Comparison of ENCODE assay signal across 37 cellular contexts in the genomic region with DNA sequence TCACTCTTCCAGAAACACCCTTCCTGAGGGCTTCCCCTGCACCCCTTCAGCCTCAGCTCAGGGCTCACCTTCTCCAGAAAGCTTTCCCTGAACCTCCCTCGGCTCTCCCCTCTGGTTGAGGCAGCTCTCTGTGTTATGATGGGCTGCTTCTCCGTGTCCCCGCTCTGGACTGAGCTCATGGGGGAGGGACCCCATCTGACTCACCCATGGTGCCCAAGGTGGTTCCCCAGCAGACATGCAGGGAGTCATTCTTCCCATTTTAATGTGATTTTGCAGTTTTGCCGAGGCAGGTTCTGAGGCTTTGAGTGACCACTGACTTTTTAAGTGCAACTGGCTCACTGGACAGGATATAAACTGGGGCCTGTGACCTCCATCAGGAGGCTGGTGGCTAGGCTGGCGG.
"Had no signal": no experiment of that assay in that cellular context is flagged by ENCODE, and none has a peak within 500 bp of the region (broad histone marks: within the 10 kb centered on the region; RNA-seq: fewer than 3 reads in every experiment).

No MANE protein-coding gene starts in this region.

- H3K4me3 ChIP-seq: ascending aorta, cardiac muscle cell had no signal

- H3K27ac Mint-ChIP-seq: activated CD4-positive, alpha-beta memory T cell treated with anti-CD3 and anti-CD28 coated beads, Interleukin-2, amount 10 ng/mL, durations not matched to agents 7 days and 5 days; activated CD4-positive, alpha-beta T cell treated with anti-CD3 and anti-CD28 coated beads for 36 hours; activated CD4-positive, alpha-beta T cell treated with anti-CD3 and anti-CD28 coated beads, Interleukin-2, amount 10 ng/mL, durations not matched to agents 7 days and 5 days; activated CD8-positive, alpha-beta memory T cell treated with anti-CD3 and anti-CD28 coated beads, Interleukin-2, amount 10 ng/mL, durations not matched to agents 7 days and 5 days; activated CD8-positive, alpha-beta T cell treated with anti-CD3 and anti-CD28 coated beads, Interleukin-2, amount 10 ng/mL, durations not matched to agents 7 days and 5 days; activated naive CD4-positive, alpha-beta T cell treated with anti-CD3 and anti-CD28 coated beads, Interleukin-2, amount 10 ng/mL, durations not matched to agents 7 days and 5 days; activated naive CD4-positive, alpha-beta T cell treated with anti-CD3 and anti-CD28 coated beads, Interleukin-2, amount 50 U/mL, for 24 hours; activated naive CD8-positive, alpha-beta T cell; activated naive CD8-positive, alpha-beta T cell treated with anti-CD3 and anti-CD28 coated beads, Interleukin-2, amount 10 ng/mL, durations not matched to agents 7 days and 5 days; activated naive CD8-positive, alpha-beta T cell treated with anti-CD3 and anti-CD28 coated beads, Interleukin-2, amount 50 U/mL, for 24 hours; activated T-cell treated with anti-CD3 and anti-CD28 coated beads, Interleukin-2, amount 50 U/mL, for 24 hours; activated T-helper 2 cell treated with anti-CD3 and anti-CD28 coated beads, Interferon-gamma antibody, Interleukin-2, Interleukin-4, amounts not matched to agents 10 μg/mL and 5 μg/mL and 100 μg/mL, durations not matched to agents 14 hours and 24 hours and 36 hours; brain; T-helper 1 cell treated with Interleukin-12 subunit alpha and Interleukin-12 subunit beta and Interleukin-4 antibody, amounts not matched to agents 30 μg/mL and 1 μg/mL, for 36 hours; T-helper 2 cell treated with Interferon-gamma antibody and Interleukin-4, amounts not matched to agents 5 μg/mL and 100 μg/mL, for 36 hours; WTC11 had no signal

- H3K27me3 ChIP-seq: ascending aorta, cardiac muscle cell had no signal

- H3K36me3 Mint-ChIP-seq: activated CD8-positive, alpha-beta memory T cell treated with anti-CD3 and anti-CD28 coated beads, Interleukin-2, amount 10 ng/mL, durations not matched to agents 7 days and 5 days; activated naive CD4-positive, alpha-beta T cell treated with anti-CD3 and anti-CD28 coated beads, Interleukin-2, amount 10 ng/mL, durations not matched to agents 7 days and 5 days; activated naive CD4-positive, alpha-beta T cell treated with anti-CD3 and anti-CD28 coated beads, Interleukin-2, amount 50 U/mL, for 24 hours; activated naive CD8-positive, alpha-beta T cell; activated naive CD8-positive, alpha-beta T cell treated with anti-CD3 and anti-CD28 coated beads, Interleukin-2, amount 10 ng/mL, durations not matched to agents 7 days and 5 days; brain had no signal

- ATAC-seq: activated CD4-positive, alpha-beta T cell treated with anti-CD3 and anti-CD28 coated beads for 36 hours; activated CD4-positive, CD25-positive, alpha-beta regulatory T cell treated with anti-CD3 and anti-CD28 coated beads, Interleukin-2, amount 50 U/mL, for 24 hours; activated CD8-positive, alpha-beta memory T cell treated with anti-CD3 and anti-CD28 coated beads, Interleukin-2, amount 10 ng/mL, durations not matched to agents 7 days and 5 days; activated CD8-positive, alpha-beta T cell treated with anti-CD3 and anti-CD28 coated beads, Interleukin-2, amount 10 ng/mL, durations not matched to agents 7 days and 5 days; activated naive CD8-positive, alpha-beta T cell treated with anti-CD3 and anti-CD28 coated beads, Interleukin-2, amount 50 U/mL, for 24 hours; WTC11 had no signal

- DNase-seq: activated CD4-positive, alpha-beta memory T cell treated with anti-CD3 and anti-CD28 coated beads, Interleukin-2, amount 10 ng/mL, durations not matched to agents 7 days and 5 days; activated CD4-positive, alpha-beta T cell treated with anti-CD3 and anti-CD28 coated beads for 1 hour; activated CD4-positive, alpha-beta T cell treated with anti-CD3 and anti-CD28 coated beads for 36 hours; activated CD4-positive, alpha-beta T cell treated with anti-CD3 and anti-CD28 coated beads for 48 hours; activated CD4-positive, alpha-beta T cell treated with anti-CD3 and anti-CD28 coated beads, Interleukin-2, amount 10 ng/mL, durations not matched to agents 7 days and 5 days; activated CD4-positive, alpha-beta T cell treated with anti-CD3 and anti-CD28 coated beads, Interleukin-2, amount 50 U/mL, for 48 hours; activated CD4-positive, CD25-positive, alpha-beta regulatory T cell; activated CD8-positive, alpha-beta memory T cell treated with anti-CD3 and anti-CD28 coated beads for 24 hours; activated CD8-positive, alpha-beta memory T cell treated with anti-CD3 and anti-CD28 coated beads, Interleukin-2, amount 10 ng/mL, durations not matched to agents 7 days and 5 days; activated CD8-positive, alpha-beta memory T cell treated with anti-CD3 and anti-CD28 coated beads, Interleukin-2, amount 50 U/mL, for 48 hours; activated CD8-positive, alpha-beta T cell treated with anti-CD3 and anti-CD28 coated beads, Interleukin-2, amount 10 ng/mL, durations not matched to agents 7 days and 5 days; activated effector memory CD4-positive, alpha-beta T cell treated with Interleukin-2 at 50 U/mL for 16 hours; activated gamma-delta T cell; activated naive CD4-positive, alpha-beta T cell treated with anti-CD3 and anti-CD28 coated beads, Interleukin-2, amount 10 ng/mL, durations not matched to agents 7 days and 5 days; activated naive CD4-positive, alpha-beta T cell treated with Interleukin-2 at 50 U/mL for 16 hours; activated naive CD8-positive, alpha-beta T cell treated with anti-CD3 and anti-CD28 coated beads, Interleukin-2, amount 10 ng/mL, durations not matched to agents 7 days and 5 days; activated naive CD8-positive, alpha-beta T cell treated with anti-CD3 and anti-CD28 coated beads, Interleukin-2, amount 50 U/mL, for 24 hours; activated T-cell treated with anti-CD3 and anti-CD28 coated beads, Interleukin-2, amount 50 U/mL, for 24 hours; activated T-cell treated with anti-CD3 and anti-CD28 coated beads, Interleukin-2, amount 50 U/mL, for 48 hours; amygdala; anterior cingulate cortex; central memory CD4-positive, alpha-beta T cell; SW 1271; T-helper 1 cell; T-helper 2 cell; T-helper 9 cell; WERI-Rb-1 had no signal

- H3K27ac ChIP-seq: ascending aorta, cardiac muscle cell, WERI-Rb-1 had no signal

- H3K36me3 ChIP-seq: ascending aorta, cardiac muscle cell, WERI-Rb-1 had no signal

- H3K9me3 Mint-ChIP-seq: activated CD4-positive, alpha-beta T cell treated with anti-CD3 and anti-CD28 coated beads, Interleukin-2, amount 10 ng/mL, durations not matched to agents 7 days and 5 days; activated naive CD4-positive, alpha-beta T cell treated with anti-CD3 and anti-CD28 coated beads, Interleukin-2, amount 50 U/mL, for 24 hours; activated naive CD8-positive, alpha-beta T cell treated with anti-CD3 and anti-CD28 coated beads, Interleukin-2, amount 50 U/mL, for 24 hours; activated T-cell treated with anti-CD3 and anti-CD28 coated beads, Interleukin-2, amount 50 U/mL, for 24 hours; T-helper 1 cell treated with Interleukin-12 subunit alpha and Interleukin-12 subunit beta and Interleukin-4 antibody, amounts not matched to agents 30 μg/mL and 1 μg/mL, for 36 hours had no signal

- H3K4me1 Mint-ChIP-seq: activated CD4-positive, alpha-beta memory T cell treated with anti-CD3 and anti-CD28 coated beads, Interleukin-2, amount 10 ng/mL, durations not matched to agents 7 days and 5 days; activated CD4-positive, alpha-beta T cell treated with anti-CD3 and anti-CD28 coated beads for 36 hours; activated CD4-positive, alpha-beta T cell treated with anti-CD3 and anti-CD28 coated beads, Interleukin-2, amount 10 ng/mL, durations not matched to agents 7 days and 5 days; activated CD8-positive, alpha-beta memory T cell treated with anti-CD3 and anti-CD28 coated beads, Interleukin-2, amount 10 ng/mL, durations not matched to agents 7 days and 5 days; activated naive CD4-positive, alpha-beta T cell treated with anti-CD3 and anti-CD28 coated beads, Interleukin-2, amount 10 ng/mL, durations not matched to agents 7 days and 5 days; activated naive CD4-positive, alpha-beta T cell treated with anti-CD3 and anti-CD28 coated beads, Interleukin-2, amount 50 U/mL, for 24 hours; activated naive CD8-positive, alpha-beta T cell treated with anti-CD3 and anti-CD28 coated beads, Interleukin-2, amount 10 ng/mL, durations not matched to agents 7 days and 5 days; activated naive CD8-positive, alpha-beta T cell treated with anti-CD3 and anti-CD28 coated beads, Interleukin-2, amount 50 U/mL, for 24 hours; brain; WTC11 had no signal

- H3K4me1 ChIP-seq: ascending aorta had no signal

- H3K4me3 Mint-ChIP-seq: activated CD4-positive, alpha-beta memory T cell treated with anti-CD3 and anti-CD28 coated beads, Interleukin-2, amount 10 ng/mL, durations not matched to agents 7 days and 5 days; activated CD4-positive, alpha-beta T cell treated with anti-CD3 and anti-CD28 coated beads for 36 hours; activated CD4-positive, alpha-beta T cell treated with anti-CD3 and anti-CD28 coated beads, Interleukin-2, amount 10 ng/mL, durations not matched to agents 7 days and 5 days; activated CD8-positive, alpha-beta memory T cell treated with anti-CD3 and anti-CD28 coated beads, Interleukin-2, amount 10 ng/mL, durations not matched to agents 7 days and 5 days; activated CD8-positive, alpha-beta T cell treated with anti-CD3 and anti-CD28 coated beads, Interleukin-2, amount 10 ng/mL, durations not matched to agents 7 days and 5 days; activated naive CD4-positive, alpha-beta T cell treated with anti-CD3 and anti-CD28 coated beads, Interleukin-2, amount 10 ng/mL, durations not matched to agents 7 days and 5 days; activated naive CD4-positive, alpha-beta T cell treated with anti-CD3 and anti-CD28 coated beads, Interleukin-2, amount 50 U/mL, for 24 hours; activated naive CD8-positive, alpha-beta T cell; activated naive CD8-positive, alpha-beta T cell treated with anti-CD3 and anti-CD28 coated beads, Interleukin-2, amount 10 ng/mL, durations not matched to agents 7 days and 5 days; activated naive CD8-positive, alpha-beta T cell treated with anti-CD3 and anti-CD28 coated beads, Interleukin-2, amount 50 U/mL, for 24 hours; activated T-cell treated with anti-CD3 and anti-CD28 coated beads, Interleukin-2, amount 50 U/mL, for 24 hours; brain; T-helper 1 cell treated with Interleukin-12 subunit alpha and Interleukin-12 subunit beta and Interleukin-4 antibody, amounts not matched to agents 30 μg/mL and 1 μg/mL, for 36 hours; T-helper 2 cell treated with Interferon-gamma antibody and Interleukin-4, amounts not matched to agents 5 μg/mL and 100 μg/mL, for 36 hours; WTC11 had no signal

- H3K27me3 Mint-ChIP-seq: activated naive CD4-positive, alpha-beta T cell treated with anti-CD3 and anti-CD28 coated beads, Interleukin-2, amount 10 ng/mL, durations not matched to agents 7 days and 5 days; activated naive CD8-positive, alpha-beta T cell treated with anti-CD3 and anti-CD28 coated beads, Interleukin-2, amount 10 ng/mL, durations not matched to agents 7 days and 5 days had no signal
